8 cellular contexts compared by ENCODE assay signal in the genomic region with DNA sequence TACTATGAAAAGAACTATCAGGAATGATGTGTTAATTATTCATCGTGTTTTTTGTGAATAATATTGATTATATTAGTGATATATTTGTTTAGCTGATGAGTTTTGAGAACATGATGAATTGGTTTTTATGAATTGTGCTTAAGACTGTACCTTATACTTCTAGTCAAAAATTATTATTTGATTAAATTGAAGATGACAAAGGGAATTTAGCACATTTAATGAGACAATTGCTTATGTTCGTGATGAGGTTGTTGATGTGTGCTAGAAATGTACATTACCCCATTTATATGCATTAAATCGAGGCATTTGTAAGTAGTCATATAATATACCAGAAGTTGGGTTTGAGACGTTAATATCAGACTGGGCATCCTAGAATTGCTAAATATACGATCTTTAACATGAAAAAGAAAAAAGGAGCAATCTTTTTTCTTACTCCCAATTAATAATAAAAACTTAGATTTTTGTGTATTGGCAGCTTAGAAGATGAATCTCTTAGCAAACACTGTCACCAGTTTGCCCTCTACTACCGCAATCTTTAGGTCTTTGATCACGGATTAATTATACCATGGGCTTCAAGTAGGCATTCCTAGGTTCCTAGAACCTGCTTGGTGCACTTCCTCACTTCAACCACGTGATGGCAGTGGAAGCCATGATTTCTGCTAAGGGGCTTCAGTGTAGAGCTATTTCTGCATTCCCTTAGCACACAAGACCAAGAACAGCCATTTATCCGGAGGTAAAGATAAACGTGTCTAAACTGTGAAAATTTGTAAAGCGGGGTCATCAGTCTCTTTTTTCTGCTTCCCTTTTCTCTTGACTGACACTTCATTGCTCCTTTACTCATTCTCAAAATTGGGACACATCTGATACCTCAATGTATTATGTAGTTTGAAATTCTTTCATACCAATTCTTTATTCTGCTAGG. TPM values are rescaled to one million over a fixed set of nuclear protein-coding genes. Genes with fewer than 3 reads are reported as not detected.
DNase-seq lines count a peak whose midpoint lies in the region; ATAC-seq and TF ChIP-seq lines count a peak whose summit lies in the region.

No MANE protein-coding gene starts in this region.

- no peak overlapping the region for H3K27ac ChIP-seq in substantia nigra (ENCODE audit: low read depth, low read length, poor library complexity, severe bottlenecking)

- DNase-seq in activated CD4-positive, CD25-positive, alpha-beta regulatory T cell treated with anti-CD3 and anti-CD28 coated beads, Interleukin-2, amount 50 U/mL, for 16 hours (ENCODE audit: low read depth, low spot score): peak; percentile 23
- DNase-seq in activated CD4-positive, CD25-positive, alpha-beta regulatory T cell treated with anti-CD3 and anti-CD28 coated beads, Interleukin-2, amount 50 U/mL, for 72 hours: no peak
- peak; percentile 83 for DNase-seq in Jurkat, Clone E6-1 (ENCODE audit: low read depth, low spot score)
- DNase-seq in OCI-M1 (lab: John Stamatoyannopoulos, UW): peak; percentile 85
- DNase-seq in activated T-cell treated with anti-CD3 and anti-CD28 coated beads, Interleukin-2, amount 50 U/mL, for 72 hours: peak; percentile 56 to 60
- peak; percentile 93 for DNase-seq in fibroblast of pulmonary artery (ENCODE audit: low read depth)
- peak; percentile 79 for DNase-seq in natural killer cell treated with Interleukin-12 subunit alpha and Interleukin-12 subunit beta and Interleukin-15 and Interleukin-18, amount 100 ng/mL, for 72 hours (ENCODE audit: low spot score)
- DNase-seq in substantia nigra (lab: John Stamatoyannopoulos, UW): peak in 41 of 49 donors; percentile 2 to 76 (median 33)

- peak; percentile 99 for TF ChIP-seq CTCF in fibroblast of pulmonary artery (IDR thresholded peaks at IDR 0.05; ENCODE audit: low read length, missing control alignments)

- H3K9me3 Mint-ChIP-seq in activated T-cell treated with anti-CD3 and anti-CD28 coated beads, Interleukin-2, amount 50 U/mL, for 72 hours: no peaks in the 10 kb centered on the region
- H3K9me3 Mint-ChIP-seq in natural killer cell treated with Interleukin-12 subunit alpha and Interleukin-12 subunit beta and Interleukin-15 and Interleukin-18, amount 100 ng/mL, for 72 hours: no peaks in the 10 kb centered on the region

- H3K4me3 ChIP-seq in Jurkat, Clone E6-1 (ENCODE audit: low read length): peak overlapping the region; percentile 95
- peak overlapping the region; percentile 94 for H3K4me3 ChIP-seq in fibroblast of pulmonary artery (replicated peaks; ENCODE audit: low read depth, low read length)

- no peak overlapping the region for H3K27ac Mint-ChIP-seq in activated T-cell treated with anti-CD3 and anti-CD28 coated beads, Interleukin-2, amount 50 U/mL, for 72 hours
- H3K27ac Mint-ChIP-seq in natural killer cell treated with Interleukin-12 subunit alpha and Interleukin-12 subunit beta and Interleukin-15 and Interleukin-18, amount 100 ng/mL, for 72 hours: peak overlapping the region in 1 of 2 donors; percentile 92

- peak overlapping the region; percentile 95 to 99 for H3K4me3 Mint-ChIP-seq in activated T-cell treated with anti-CD3 and anti-CD28 coated beads, Interleukin-2, amount 50 U/mL, for 72 hours
- H3K4me3 Mint-ChIP-seq in natural killer cell treated with Interleukin-12 subunit alpha and Interleukin-12 subunit beta and Interleukin-15 and Interleukin-18, amount 100 ng/mL, for 72 hours: peak overlapping the region; percentile 98

- H3K27me3 Mint-ChIP-seq in activated T-cell treated with anti-CD3 and anti-CD28 coated beads, Interleukin-2, amount 50 U/mL, for 72 hours (ENCODE audit: low read depth): no peaks in the 10 kb centered on the region
- H3K27me3 Mint-ChIP-seq in natural killer cell treated with Interleukin-12 subunit alpha and Interleukin-12 subunit beta and Interleukin-15 and Interleukin-18, amount 100 ng/mL, for 72 hours: no peaks in the 10 kb centered on the region

- H3K4me1 Mint-ChIP-seq in activated T-cell treated with anti-CD3 and anti-CD28 coated beads, Interleukin-2, amount 50 U/mL, for 72 hours (ENCODE audit: low read depth): peaks cover 53% of the 10 kb centered on the region
- peaks cover 32 to 38% of the 10 kb centered on the region in 2 donors for H3K4me1 Mint-ChIP-seq in natural killer cell treated with Interleukin-12 subunit alpha and Interleukin-12 subunit beta and Interleukin-15 and Interleukin-18, amount 100 ng/mL, for 72 hours (ENCODE audit: low read depth in 2 of 2)

- H3K36me3 Mint-ChIP-seq in activated T-cell treated with anti-CD3 and anti-CD28 coated beads, Interleukin-2, amount 50 U/mL, for 72 hours (ENCODE audit: insufficient read depth in 2 of 2): no peaks in the 10 kb centered on the region
- H3K36me3 Mint-ChIP-seq in natural killer cell treated with Interleukin-12 subunit alpha and Interleukin-12 subunit beta and Interleukin-15 and Interleukin-18, amount 100 ng/mL, for 72 hours: no peaks in the 10 kb centered on the region

- no peak for ATAC-seq in activated T-cell treated with anti-CD3 and anti-CD28 coated beads, Interleukin-2, amount 50 U/mL, for 72 hours (replicated peaks in 1 of 2)
- ATAC-seq in natural killer cell treated with Interleukin-12 subunit alpha and Interleukin-12 subunit beta and Interleukin-15 and Interleukin-18, amount 100 ng/mL, for 72 hours: no peak

RNA-seq across cellular contexts. Expression of gene KLHDC10, which starts 1.6 kb away (rescaled TPM):
- 18.5 TPM for polyA plus RNA-seq in Jurkat, Clone E6-1 (2012; ENCODE audit: insufficient read depth, insufficient read length)
- total RNA-seq in activated T-cell treated with anti-CD3 and anti-CD28 coated beads, Interleukin-2, amount 50 U/mL, for 72 hours: 10 to 100 TPM; 21.7 to 23.1 TPM
- total RNA-seq in natural killer cell treated with Interleukin-12 subunit alpha and Interleukin-12 subunit beta and Interleukin-15 and Interleukin-18, amount 100 ng/mL, for 72 hours: 10 to 100 TPM; 19.7 to 20.8 TPM

RNA-seq across cellular contexts. Expression of gene ZC3HC1, which starts 20.8 kb away (rescaled TPM):
- polyA plus RNA-seq in Jurkat, Clone E6-1 (2012; ENCODE audit: insufficient read depth, insufficient read length): 36.4 TPM
- total RNA-seq in activated T-cell treated with anti-CD3 and anti-CD28 coated beads, Interleukin-2, amount 50 U/mL, for 72 hours: 10 to 100 TPM; 19.8 to 28.4 TPM
- total RNA-seq in natural killer cell treated with Interleukin-12 subunit alpha and Interleukin-12 subunit beta and Interleukin-15 and Interleukin-18, amount 100 ng/mL, for 72 hours: 10 to 100 TPM; 22.8 to 40.8 TPM
